8 cellular contexts compared by ENCODE assay signal in the genomic region with DNA sequence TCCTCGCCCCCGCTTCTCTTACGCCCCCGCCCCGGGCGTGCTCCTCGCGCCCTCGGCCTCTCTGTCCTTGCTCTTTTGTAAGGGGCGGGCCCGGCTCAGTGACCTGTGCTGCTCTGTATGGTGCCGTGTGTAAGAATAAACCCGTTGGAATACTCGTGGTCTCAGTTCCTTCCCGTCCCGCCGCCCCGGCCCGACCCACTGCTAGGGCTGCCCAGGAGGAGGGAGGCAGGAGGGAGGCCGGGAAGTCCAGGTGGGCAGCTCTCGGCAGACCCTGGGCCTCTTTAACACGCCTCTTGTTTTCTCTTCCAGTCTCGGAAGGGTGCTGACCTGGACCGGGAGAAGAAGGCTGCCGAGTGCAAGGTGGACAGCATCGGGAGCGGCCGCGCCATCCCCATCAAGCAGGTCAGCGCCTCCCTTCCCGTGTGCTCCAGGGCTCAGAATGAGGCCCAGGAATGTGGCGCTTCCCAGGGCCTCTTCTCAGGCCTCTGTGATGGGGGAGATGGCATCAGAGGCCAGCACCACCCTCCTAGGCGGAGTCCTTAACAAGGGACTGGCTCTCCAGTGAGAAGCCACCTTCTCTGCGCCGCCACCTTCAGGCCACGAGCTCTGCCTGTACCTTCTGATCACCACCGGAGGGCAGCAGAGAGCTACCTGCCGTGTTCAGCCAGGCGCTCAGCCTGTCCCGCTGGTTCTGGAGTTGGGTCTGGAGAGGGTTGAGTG. TPM values are rescaled to one million over a fixed set of nuclear protein-coding genes. Genes with fewer than 3 reads are reported as not detected.
DNase-seq lines count a peak whose midpoint lies in the region; ATAC-seq, FAIRE-seq and TF ChIP-seq lines count a peak whose summit lies in the region.

No MANE protein-coding gene starts in this region.

- no peaks in the 10 kb centered on the region for H3K9me3 Mint-ChIP-seq in activated T-cell treated with anti-CD3 and anti-CD28 coated beads, Interleukin-2, amount 50 U/mL, for 24 hours
- no peaks in the 10 kb centered on the region for H3K9me3 Mint-ChIP-seq in neural crest cell

- ATAC-seq in GM21529 (IDR thresholded peaks at IDR 0.05; ENCODE audit: unreplicated experiment) (peak; percentile 91), PC-3 (peak; percentile 94)

- no peaks in the 10 kb centered on the region for H3K27me3 Mint-ChIP-seq in activated T-cell treated with anti-CD3 and anti-CD28 coated beads, Interleukin-2, amount 50 U/mL, for 24 hours
- no peaks in the 10 kb centered on the region for H3K27me3 Mint-ChIP-seq in neural crest cell (ENCODE audit: low read depth)

- H3K36me3 Mint-ChIP-seq in activated T-cell treated with anti-CD3 and anti-CD28 coated beads, Interleukin-2, amount 50 U/mL, for 24 hours (ENCODE audit: low read depth): peaks cover 71% of the 10 kb centered on the region
- H3K36me3 Mint-ChIP-seq in neural crest cell (ENCODE audit: low read depth): peaks cover 4% of the 10 kb centered on the region

- no peaks in the 10 kb centered on the region for H3K9me3 ChIP-seq in PC-3 (ENCODE audit: low read length)
- no peaks in the 10 kb centered on the region for H3K9me3 ChIP-seq in stomach

- TF ChIP-seq CTCF in D721Med (IDR thresholded peaks at IDR 0.05; ENCODE audit: insufficient read depth, missing control alignments) (peak; percentile 99), PC-3 (conservative IDR thresholded peaks at IDR 0.05; ENCODE audit: low read depth, low read length) (peak; percentile 98), neural crest cell (conservative IDR thresholded peaks at IDR 0.05) (peak; percentile 99), stomach (IDR thresholded peaks at IDR 0.05) (peak in 5 of 7 experiments; percentile 93 to 98 (median 95))

- no peaks in the 10 kb centered on the region for H4K20me1 ChIP-seq in PC-3 (ENCODE audit: low read length)

- no peak overlapping the region for H3K27ac Mint-ChIP-seq in activated T-cell treated with anti-CD3 and anti-CD28 coated beads, Interleukin-2, amount 50 U/mL, for 24 hours
- H3K27ac Mint-ChIP-seq in neural crest cell (ENCODE audit: unreplicated experiment): no peak overlapping the region

- H3F3A ChIP-seq in PC-3 (ENCODE audit: low read length, unreplicated experiment): no peaks in the 10 kb centered on the region

- H3K4me1 ChIP-seq in PC-3 (ENCODE audit: insufficient read depth, low read length): no peaks in the 10 kb centered on the region
- peaks cover 14 to 32% (median 24%) of the 10 kb centered on the region in 4 donors for H3K4me1 ChIP-seq in stomach

- no peak overlapping the region for H3K4me3 ChIP-seq in Jurkat, Clone E6-1 (ENCODE audit: low read length)
- H3K4me3 ChIP-seq in PC-3 (ENCODE audit: low read length) (no peak overlapping the region), stomach (no peak overlapping the region)

- 63 to 75% (median 68%) methylated on average over 31 to 40 of the region's 40 CpGs for WGBS in stomach, 5 donors

- H3K4me2 ChIP-seq in PC-3 (ENCODE audit: low read length): no peak overlapping the region

- no peak for TF ChIP-seq POLR2A in stomach (IDR thresholded peaks at IDR 0.05)

- H3K27me3 ChIP-seq in PC-3 (ENCODE audit: low read length) (no peaks in the 10 kb centered on the region), stomach (no peaks in the 10 kb centered on the region)

- no peak overlapping the region for H3K27ac ChIP-seq in PC-3 (ENCODE audit: low read length)
- H3K27ac ChIP-seq in stomach: no peak overlapping the region

- H3K9ac ChIP-seq in PC-3 (ENCODE audit: low read length): no peak overlapping the region

- FAIRE-seq in D721Med (lab: Jason Lieb, UNC): no peak

- peaks cover 5% of the 10 kb centered on the region for H3K4me1 Mint-ChIP-seq in activated T-cell treated with anti-CD3 and anti-CD28 coated beads, Interleukin-2, amount 50 U/mL, for 24 hours (ENCODE audit: low read depth)
- H3K4me1 Mint-ChIP-seq in neural crest cell: peaks cover 29% of the 10 kb centered on the region

- CTCF ChIA-PET in PC-3 (lab: Charles Lee): interaction anchor here (0.7 to 1.4 kb wide), 6 partner anchors 16 to 103 kb away, joined by 3 to 10 read pairs (median 4); partner anchors contain the start of gene ABCF2

- H3K36me3 ChIP-seq in PC-3 (ENCODE audit: low read depth, low read length): peaks cover 11% of the 10 kb centered on the region
- H3K36me3 ChIP-seq in stomach: peaks cover 47 to 90% (median 82%) of the 10 kb centered on the region in 4 donors

- no peak overlapping the region for H2AFZ ChIP-seq in PC-3 (ENCODE audit: low read length)

- POLR2A ChIA-PET in PC-3 (lab: Charles Lee; ENCODE audit: unreplicated experiment): interaction anchor here (0.6 kb wide), 1 partner anchor 96 kb away, joined by 5 read pairs; the partner anchor contains the start of gene ABCB8

- intact Hi-C loops in PC-3 (cut with micrococcal nuclease): loop anchor here (1.0 to 2.0 kb wide), 2 partner anchors 49 to 179 kb away; no protein-coding TSS in a partner anchor
- intact Hi-C loops in stomach (cut with DNase I; ENCODE audit: low total_unique reads): no loop called here

- no peaks in the 10 kb centered on the region for H3K79me2 ChIP-seq in PC-3 (ENCODE audit: low read length)

- TF ChIP-seq EP300 in stomach (IDR thresholded peaks at IDR 0.05): no peak

- no TSS peak for BruUV-seq in PC-3 (replicated peaks; lab: Mats Ljungman, UMichigan)

- peak; percentile 99 for DNase-seq in D721Med (ENCODE audit: insufficient read length, low spot score)
- peak; percentile 61 for DNase-seq in Jurkat, Clone E6-1 (ENCODE audit: low read depth, low spot score)
- peak; percentile 86 for DNase-seq in PC-3
- DNase-seq in activated T-cell treated with anti-CD3 and anti-CD28 coated beads, Interleukin-2, amount 50 U/mL, for 24 hours: peak; percentile 86
- peak; percentile 69 for DNase-seq in fibroblast of gingiva (ENCODE audit: low read depth)
- peak; percentile 85 for DNase-seq in neural crest cell (ENCODE audit: low read depth, low spot score)
- DNase-seq in stomach: peak; percentile 90

- no peak overlapping the region for H3K4me3 Mint-ChIP-seq in activated T-cell treated with anti-CD3 and anti-CD28 coated beads, Interleukin-2, amount 50 U/mL, for 24 hours
- H3K4me3 Mint-ChIP-seq in neural crest cell: peak overlapping the region; percentile 80

- no peaks in the 10 kb centered on the region for H3K9me2 ChIP-seq in PC-3 (replicated peaks; ENCODE audit: low read length)

RNA-seq across cellular contexts. Expression of gene AGAP3, which starts 37.4 kb away (rescaled TPM):
- 38.2 TPM for polyA plus RNA-seq in Jurkat, Clone E6-1 (2012; ENCODE audit: insufficient read depth, insufficient read length)
- 53.5 and 88.2 TPM in 2 replicates for total RNA-seq in PC-3 (2014; rRNA removed)
- total RNA-seq in neural crest cell: 128 and 139 TPM in 2 replicates
- 100 to 1,000 TPM in 2 of 5 donors, 10 to 100 TPM in 3; 32.5 to 342 (median 83.9) TPM for total RNA-seq in stomach
- polyA plus RNA-seq in stomach: 10 to 100 TPM; 36.0 to 60.8 (median 45.8) TPM

RNA-seq across cellular contexts. Expression of gene TMUB1, which starts 40.4 kb away (rescaled TPM):
- polyA plus RNA-seq in Jurkat, Clone E6-1 (2012; ENCODE audit: insufficient read depth, insufficient read length): 24.7 TPM
- total RNA-seq in PC-3 (2014; rRNA removed): 52.1 and 71.6 TPM in 2 replicates
- 44.9 and 46.5 TPM in 2 replicates for total RNA-seq in neural crest cell
- 10 to 100 TPM; 12.7 to 78.2 (median 42.9) TPM for total RNA-seq in stomach
- polyA plus RNA-seq in stomach: 10 to 100 TPM; 69.6 to 86.8 (median 72.4) TPM

RNA-seq across cellular contexts. Expression of gene FASTK, which starts 43.0 kb away (rescaled TPM):
- 34.5 TPM for polyA plus RNA-seq in Jurkat, Clone E6-1 (2012; ENCODE audit: insufficient read depth, insufficient read length)
- total RNA-seq in PC-3 (2014; rRNA removed) (163 and 211 TPM in 2 replicates), neural crest cell (82.4 and 86.1 TPM in 2 replicates), stomach (100 to 1,000 TPM in 3 of 5 donors, 10 to 100 TPM in 2; 40.0 to 415 (median 116) TPM)
- 100 to 1,000 TPM in 2 of 3 donors, 10 to 100 TPM in 1; 70.3 to 149 (median 129) TPM for polyA plus RNA-seq in stomach

RNA-seq across cellular contexts. Expression of gene GBX1, which starts 43.8 kb away (rescaled TPM):
- not detected for polyA plus RNA-seq in Jurkat, Clone E6-1 (2012; ENCODE audit: insufficient read depth, insufficient read length)
- total RNA-seq in PC-3 (2014; rRNA removed): not detected in 2 replicates
- 2.0 and 2.4 TPM in 2 replicates for total RNA-seq in neural crest cell
- total RNA-seq in stomach: not detected
- not detected for polyA plus RNA-seq in stomach
